1 cellular context compared by ENCODE assay signal in genomic region chr7:2757904-2758672, GRCh38.
TF ChIP-seq lines count a peak whose summit lies in the region.

No MANE protein-coding gene starts in this region.

TF ChIP-seq in K562, 482 proteins besides CTCF, POLR2A, EP300 and RAD21 (continued from another document and continues in another):
- no peak for TF ChIP-seq E4F1 (CRISPR knock-in tag; IDR thresholded peaks at IDR 0.05; ENCODE audit: borderline replicate concordance)
- no peak for TF ChIP-seq PTRF (tag; IDR thresholded peaks at IDR 0.05)
- no peak for TF ChIP-seq ZNF253 (CRISPR knock-in tag; conservative IDR thresholded peaks at IDR 0.05)
- TF ChIP-seq TCFL5 (CRISPR knock-in tag; conservative IDR thresholded peaks at IDR 0.05): no peak
- peak; percentile 50; the same call in 1 of the 2 replicates for TF ChIP-seq MECOM (CRISPR knock-in tag; IDR thresholded peaks at IDR 0.05)
- TF ChIP-seq MCM2 (IDR thresholded peaks at IDR 0.05; ENCODE audit: low read depth): no peak
- TF ChIP-seq BRCA1 (IDR thresholded peaks at IDR 0.05): no peak
- TF ChIP-seq BRCA1 (CRISPR knock-in tag; IDR thresholded peaks at IDR 0.05): no peak
- TF ChIP-seq ETV6 (IDR thresholded peaks at IDR 0.05; ENCODE audit: borderline replicate concordance in 1 of 2, low read depth in 2 of 2, low read length in 1 of 2): no peak
- TF ChIP-seq ETV6 (CRISPR knock-in tag; IDR thresholded peaks at IDR 0.05; ENCODE audit: borderline replicate concordance): no peak
- peak; percentile 81 for TF ChIP-seq CTBP1 (IDR thresholded peaks at IDR 0.05; ENCODE audit: borderline replicate concordance)
- no peak; the same call in 1 of the 2 replicates for TF ChIP-seq ETV5 (CRISPR knock-in tag; IDR thresholded peaks at IDR 0.05; ENCODE audit: low read depth)
- no peak for TF ChIP-seq EZH2 (IDR thresholded peaks at IDR 0.05; ENCODE audit: borderline replicate concordance, low read depth, low read length)
- peak; percentile 90 for TF ChIP-seq ARID1B (IDR thresholded peaks at IDR 0.05)
- no peak for TF ChIP-seq ZNF23 (CRISPR knock-in tag; IDR thresholded peaks at IDR 0.05)
- TF ChIP-seq ZKSCAN8 (CRISPR knock-in tag; IDR thresholded peaks at IDR 0.05): 0 out of 2 replicates have a peak, but pooled peaks have one; percentile 81
- TF ChIP-seq ZNF764 (CRISPR knock-in tag; IDR thresholded peaks at IDR 0.05; ENCODE audit: low read depth): no peak
- TF ChIP-seq RERE (CRISPR knock-in tag; IDR thresholded peaks at IDR 0.05; ENCODE audit: borderline replicate concordance): no peak
- 0 out of 2 replicates have a peak, but pooled peaks have one; percentile 34 for TF ChIP-seq ZBTB2 (IDR thresholded peaks at IDR 0.05)
- peak in 1 of 2 experiments; percentile 58; a peak in 1 of 4 replicates for TF ChIP-seq TRIM24 (IDR thresholded peaks at IDR 0.05)
- peak; percentile 88 for TF ChIP-seq CEBPG (CRISPR knock-in tag; IDR thresholded peaks at IDR 0.05)
- TF ChIP-seq CEBPG (tag; conservative IDR thresholded peaks at IDR 0.05 in 1 of 2, IDR thresholded peaks at IDR 0.05 in 1 of 2): peak; percentile 85 to 91
- TF ChIP-seq SP1 (CRISPR knock-in tag; IDR thresholded peaks at IDR 0.05): no peak
- TF ChIP-seq CHAMP1 (IDR thresholded peaks at IDR 0.05): no peak
- TF ChIP-seq MBD1 (CRISPR knock-in tag; IDR thresholded peaks at IDR 0.05): no peak
- TF ChIP-seq ETS2 (tag; IDR thresholded peaks at IDR 0.05; ENCODE audit: borderline replicate concordance, poor library complexity, severe bottlenecking): no peak
- peak; percentile 73; the same call in 1 of the 2 replicates for TF ChIP-seq RNF2 (IDR thresholded peaks at IDR 0.05)
- TF ChIP-seq RAD51 (IDR thresholded peaks at IDR 0.05; ENCODE audit: borderline replicate concordance, low read depth): no peak
- no peak for TF ChIP-seq ZBTB33 (CRISPR knock-in tag; IDR thresholded peaks at IDR 0.05)
- TF ChIP-seq HMBOX1 (IDR thresholded peaks at IDR 0.05): peak; percentile 80
- no peak for TF ChIP-seq GTF2E2 (tag; IDR thresholded peaks at IDR 0.05)
- TF ChIP-seq HINFP (tag; conservative IDR thresholded peaks at IDR 0.05; ENCODE audit: low read depth): no peak
- TF ChIP-seq TAF9B (IDR thresholded peaks at IDR 0.05; ENCODE audit: partially characterized antibody): peak; percentile 88
- TF ChIP-seq PTBP1 (IDR thresholded peaks at IDR 0.05; ENCODE audit: low read depth, low read length): no peak
- TF ChIP-seq TCF15 (CRISPR knock-in tag; IDR thresholded peaks at IDR 0.05): no peak
- TF ChIP-seq THAP12 (CRISPR knock-in tag; IDR thresholded peaks at IDR 0.05): no peak
- TF ChIP-seq SNIP1 (IDR thresholded peaks at IDR 0.05; ENCODE audit: low read depth): no peak
- TF ChIP-seq RBM34 (IDR thresholded peaks at IDR 0.05; ENCODE audit: borderline replicate concordance, insufficient read depth, low read length): no peak
- no peak for TF ChIP-seq MYBL2 (IDR thresholded peaks at IDR 0.05; ENCODE audit: low read depth)
- no peak for TF ChIP-seq MYBL2 (CRISPR knock-in tag; IDR thresholded peaks at IDR 0.05; ENCODE audit: borderline replicate concordance)
- TF ChIP-seq SIRT6 (IDR thresholded peaks at IDR 0.05; ENCODE audit: low read depth, low read length): no peak
- no peak for TF ChIP-seq SREBF1 (IDR thresholded peaks at IDR 0.05; ENCODE audit: borderline replicate concordance, low read depth, low read length)
